Comparison of ENCODE assay signal across 16 cellular contexts in the genomic region with DNA sequence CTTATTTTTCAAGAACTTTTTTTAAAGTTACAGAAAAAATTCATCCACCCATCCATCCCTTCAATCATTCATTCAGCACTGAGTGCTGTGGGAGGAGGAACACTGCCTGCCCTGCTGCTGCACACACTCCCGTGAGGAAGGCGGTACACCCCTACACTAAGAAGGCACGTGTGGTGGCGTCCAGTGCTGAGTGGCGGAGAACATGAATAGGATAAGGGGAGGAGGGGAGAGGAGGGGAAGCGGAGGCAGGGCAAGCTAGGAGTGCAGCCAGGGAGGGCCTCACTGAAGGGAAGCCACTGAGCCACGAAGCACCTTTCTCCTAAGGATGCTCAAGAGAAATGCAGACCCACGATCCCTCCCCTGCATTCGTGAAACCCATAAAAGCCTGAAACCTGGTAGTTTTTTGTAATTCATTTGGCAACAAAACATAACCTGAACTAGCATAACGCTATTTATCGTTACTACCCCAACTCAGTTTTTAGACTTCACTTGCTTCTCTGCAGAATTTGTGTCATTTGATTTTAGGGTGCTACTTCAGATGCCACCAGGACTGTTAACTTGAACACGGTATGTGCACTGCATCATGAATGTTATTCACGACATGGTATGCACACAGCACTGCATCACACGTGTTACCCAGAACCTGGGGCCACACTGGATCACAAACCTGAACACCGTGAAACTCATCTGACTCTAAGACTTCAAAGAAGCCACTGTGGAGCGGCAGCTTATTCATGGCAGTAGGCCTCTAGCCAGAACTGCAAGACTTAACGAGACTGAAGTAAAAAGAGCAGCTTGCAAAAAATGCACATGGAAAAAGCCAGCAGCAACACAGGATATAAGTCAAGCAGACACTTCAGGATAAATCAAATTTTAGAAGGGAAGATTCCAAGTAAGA. TPM values are rescaled to one million over a fixed set of nuclear protein-coding genes. Genes with fewer than 3 reads are reported as not detected.
A peak's percentile ranks its signal among the peaks of the same experiment; 100 is the strongest.
DNase-seq lines count a peak whose midpoint lies in the region; ATAC-seq and TF ChIP-seq lines count a peak whose summit lies in the region.
"Had no signal": no experiment of that assay in that cellular context is flagged by ENCODE, and none has a peak within 500 bp of the region (broad histone marks: within the 10 kb centered on the region; RNA-seq: fewer than 3 reads in every experiment).

No MANE protein-coding gene starts in this region.

- no TSS peak for BruUV-seq in Calu3 (replicated peaks; lab: Mats Ljungman, UMichigan)

- H3K4me1 Mint-ChIP-seq in natural killer cell (peaks cover 36 to 56% of the 10 kb centered on the region in 2 donors), type B pancreatic cell (ENCODE audit: unreplicated experiment) (peaks cover 21% of the 10 kb centered on the region), Calu3 (ENCODE audit: low read depth, unreplicated experiment) (peaks cover 35% of the 10 kb centered on the region)
- peaks cover 28 to 46% of the 10 kb centered on the region in 2 donors for H3K4me1 Mint-ChIP-seq in natural killer cell treated with Interleukin-12 subunit alpha and Interleukin-12 subunit beta and Interleukin-15 and Interleukin-18, amount 100 ng/mL, for 72 hours (ENCODE audit: low read depth in 2 of 2)

- CTCF ChIA-PET in Calu3 (lab: Charles Lee) = interaction anchor here (1.7 to 2.0 kb wide), 2 partner anchors 36 to 178 kb away, joined by 9 to 12 read pairs; no protein-coding TSS in a partner anchor

- peak overlapping the region; percentile 86 for H3K4me3 Mint-ChIP-seq in natural killer cell
- H3K4me3 Mint-ChIP-seq in natural killer cell treated with Interleukin-12 subunit alpha and Interleukin-12 subunit beta and Interleukin-15 and Interleukin-18, amount 100 ng/mL, for 72 hours = no peak overlapping the region
- H3K4me3 Mint-ChIP-seq in type B pancreatic cell = peak overlapping the region; percentile 11
- H3K4me3 Mint-ChIP-seq in Calu3 (ENCODE audit: low read depth, unreplicated experiment) = no peak overlapping the region
- H3K4me3 Mint-ChIP-seq: WTC11 had no signal

- no peaks in the 10 kb centered on the region for H3K36me3 ChIP-seq in breast epithelium
- H3K36me3 ChIP-seq: right atrium auricular region, uterus had no signal

- H3K4me3 ChIP-seq in breast epithelium = no peak overlapping the region
- H3K4me3 ChIP-seq: coronary artery, right atrium auricular region, uterus had no signal

- DNase-seq in natural killer cell = no peak
- DNase-seq in natural killer cell treated with Interleukin-12 subunit alpha and Interleukin-12 subunit beta and Interleukin-15 and Interleukin-18, amount 100 ng/mL, for 72 hours (ENCODE audit: low spot score) = no peak
- DNase-seq in activated naive CD4-positive, alpha-beta T cell treated with Interleukin-2 at 50 U/mL for 16 hours = peak; percentile 43
- DNase-seq in mesenteric fat pad (ENCODE audit: low spot score) = peak; percentile 20
- DNase-seq in type B pancreatic cell (ENCODE audit: extremely low spot score, unreplicated experiment) = no peak
- DNase-seq in Calu3 = no peak
- no peak for DNase-seq in breast epithelium (ENCODE audit: low spot score in 2 of 2)
- no peak for DNase-seq in mucosa of gallbladder (ENCODE audit: low spot score)
- DNase-seq: NCI-H187 treated with DMSO at 0.1 percent for 48 hours, NCI-H748 treated with DMSO at 0.1 percent for 48 hours, SHP77, uterus had no signal

- peaks cover 0 to 6% of the 10 kb centered on the region in 2 donors for H3K4me1 ChIP-seq in breast epithelium

- peak overlapping the region; percentile 31 to 57 for H3K27ac Mint-ChIP-seq in natural killer cell
- peak overlapping the region in 1 of 2 donors; percentile 21 for H3K27ac Mint-ChIP-seq in natural killer cell treated with Interleukin-12 subunit alpha and Interleukin-12 subunit beta and Interleukin-15 and Interleukin-18, amount 100 ng/mL, for 72 hours
- H3K27ac Mint-ChIP-seq in type B pancreatic cell = no peak overlapping the region
- H3K27ac Mint-ChIP-seq in Calu3 (ENCODE audit: unreplicated experiment) = no peak overlapping the region
- H3K27ac Mint-ChIP-seq: WTC11 had no signal

- no peaks in the 10 kb centered on the region for H3K36me3 Mint-ChIP-seq in natural killer cell
- H3K36me3 Mint-ChIP-seq in natural killer cell treated with Interleukin-12 subunit alpha and Interleukin-12 subunit beta and Interleukin-15 and Interleukin-18, amount 100 ng/mL, for 72 hours = no peaks in the 10 kb centered on the region
- H3K36me3 Mint-ChIP-seq in type B pancreatic cell = peaks cover 9% of the 10 kb centered on the region
- H3K36me3 Mint-ChIP-seq in Calu3 (ENCODE audit: insufficient read depth, unreplicated experiment) = peaks cover 49% of the 10 kb centered on the region

- no peaks in the 10 kb centered on the region for H3K9me3 Mint-ChIP-seq in natural killer cell
- H3K9me3 Mint-ChIP-seq in natural killer cell treated with Interleukin-12 subunit alpha and Interleukin-12 subunit beta and Interleukin-15 and Interleukin-18, amount 100 ng/mL, for 72 hours = no peaks in the 10 kb centered on the region
- no peaks in the 10 kb centered on the region for H3K9me3 Mint-ChIP-seq in type B pancreatic cell
- no peaks in the 10 kb centered on the region for H3K9me3 Mint-ChIP-seq in Calu3 (ENCODE audit: low read depth, unreplicated experiment)

- no peak overlapping the region for H3K27ac ChIP-seq in breast epithelium
- H3K27ac ChIP-seq: coronary artery, KMS-11, right atrium auricular region, uterus had no signal

- ATAC-seq in natural killer cell = no peak
- ATAC-seq in natural killer cell treated with Interleukin-12 subunit alpha and Interleukin-12 subunit beta and Interleukin-15 and Interleukin-18, amount 100 ng/mL, for 72 hours = no peak
- ATAC-seq: WTC11 had no signal

- TF ChIP-seq CTCF in natural killer cell (IDR thresholded peaks at IDR 0.05) (no peak), type B pancreatic cell (conservative IDR thresholded peaks at IDR 0.05) (no peak), Calu3 (IDR thresholded peaks at IDR 0.05; ENCODE audit: unreplicated experiment) (no peak), breast epithelium (IDR thresholded peaks at IDR 0.05) (no peak)

- intact Hi-C loops in natural killer cell (cut with micrococcal nuclease) = no loop called here
- intact Hi-C loops in Calu3 (cut with micrococcal nuclease; ENCODE audit: unreplicated experiment) = loop anchor here (5.0 kb wide), 1 partner anchor 76 kb away; no protein-coding TSS in a partner anchor
- intact Hi-C loops in breast epithelium (cut with DNase I; ENCODE audit: low total_unique reads) = no loop called here

- H3K27me3 Mint-ChIP-seq in natural killer cell (ENCODE audit: low read depth in 2 of 2) = no peaks in the 10 kb centered on the region
- no peaks in the 10 kb centered on the region for H3K27me3 Mint-ChIP-seq in natural killer cell treated with Interleukin-12 subunit alpha and Interleukin-12 subunit beta and Interleukin-15 and Interleukin-18, amount 100 ng/mL, for 72 hours
- peaks cover 3% of the 10 kb centered on the region for H3K27me3 Mint-ChIP-seq in type B pancreatic cell
- H3K27me3 Mint-ChIP-seq in Calu3 (ENCODE audit: unreplicated experiment) = no peaks in the 10 kb centered on the region

- no peaks in the 10 kb centered on the region for H3K9me3 ChIP-seq in breast epithelium
- H3K9me3 ChIP-seq: right atrium auricular region, uterus had no signal

- no peak for TF ChIP-seq POLR2A in breast epithelium (IDR thresholded peaks at IDR 0.05)

- no peaks in the 10 kb centered on the region for H3K27me3 ChIP-seq in breast epithelium
- H3K27me3 ChIP-seq: right atrium auricular region, uterus had no signal

RNA-seq across cellular contexts. Expression of gene RNASET2, which starts 3.5 kb away (rescaled TPM):
- total RNA-seq in natural killer cell (100 to 1,000 TPM in 1 of 3 donors, 10 to 100 TPM in 2; 65.1 to 106 (median 84.5) TPM), mesenteric fat pad (50.6 TPM), type B pancreatic cell (ENCODE audit: low replicate concordance) (32.3 and 45.5 TPM in 2 replicates), Calu3 (2022) (65.2 and 70.2 TPM in 2 replicates), breast epithelium (10 to 100 TPM; 35.1 to 82.9 (median 80.6) TPM), mucosa of gallbladder (146 TPM)
- 10 to 100 TPM; 18.1 to 50.6 TPM for total RNA-seq in natural killer cell treated with Interleukin-12 subunit alpha and Interleukin-12 subunit beta and Interleukin-15 and Interleukin-18, amount 100 ng/mL, for 72 hours

RNA-seq across cellular contexts. Expression of gene CEP43, which starts 46.4 kb away (rescaled TPM):
- total RNA-seq in natural killer cell (10 to 100 TPM; 13.5 to 17.0 (median 15.4) TPM), mesenteric fat pad (8.6 TPM), type B pancreatic cell (ENCODE audit: low replicate concordance) (18.3 and 35.3 TPM in 2 replicates), Calu3 (2022) (28.3 and 34.9 TPM in 2 replicates), breast epithelium (10 to 100 TPM; 11.2 to 32.6 (median 22.6) TPM), mucosa of gallbladder (18.8 TPM)
- 10 to 100 TPM; 20.0 to 35.1 TPM for total RNA-seq in natural killer cell treated with Interleukin-12 subunit alpha and Interleukin-12 subunit beta and Interleukin-15 and Interleukin-18, amount 100 ng/mL, for 72 hours

Comparison
In these comparisons a context has a peak if more than half of its experiments do, and no peak if none do; other contexts are left out.
1. H3K4me3 Mint-ChIP-seq: peak in natural killer cell (single experiment) and type B pancreatic cell (single experiment); none in natural killer cell treated with Interleukin-12 subunit alpha and Interleukin-12 subunit beta and Interleukin-15 and Interleukin-18, amount 100 ng/mL, for 72 hours (single experiment) and Calu3 (single experiment).
2. DNase-seq: peak in activated naive CD4-positive, alpha-beta T cell treated with Interleukin-2 at 50 U/mL for 16 hours (single experiment) and mesenteric fat pad (single experiment); none in natural killer cell (single experiment), natural killer cell treated with Interleukin-12 subunit alpha and Interleukin-12 subunit beta and Interleukin-15 and Interleukin-18, amount 100 ng/mL, for 72 hours (single experiment), type B pancreatic cell (single experiment), Calu3 (single experiment), breast epithelium (0 of 2) and mucosa of gallbladder (single experiment).
3. H3K27ac Mint-ChIP-seq: peak in natural killer cell (2 of 2); none in type B pancreatic cell (single experiment) and Calu3 (single experiment).